In genomic region chr9:109141375-109141774, GRCh38 we compare ENCODE assay signal across 1 cellular context.
TF ChIP-seq lines count a peak whose summit lies in the region.

No MANE protein-coding gene starts in this region.

TF ChIP-seq in HepG2, 621 proteins besides CTCF, POLR2A, EP300 and RAD21:
- TF ChIP-seq ZNF709 (CRISPR knock-in tag; IDR thresholded peaks at IDR 0.05) (no peak), FOXJ3 (CRISPR knock-in tag; IDR thresholded peaks at IDR 0.05; ENCODE audit: borderline replicate concordance) (no peak), POGZ (CRISPR knock-in tag; IDR thresholded peaks at IDR 0.05) (no peak), HES4 (CRISPR knock-in tag; IDR thresholded peaks at IDR 0.05; ENCODE audit: borderline replicate concordance) (no peak), CREB1 (IDR thresholded peaks at IDR 0.05) (peak; percentile 70), CREB1 (CRISPR knock-in tag; IDR thresholded peaks at IDR 0.05) (no peak), ATF7 (IDR thresholded peaks at IDR 0.05) (peak; percentile 86), ATF7 (CRISPR knock-in tag; IDR thresholded peaks at IDR 0.05) (no peak), ATF6 (CRISPR knock-in tag; conservative IDR thresholded peaks at IDR 0.05) (no peak)
